In the genomic region with DNA sequence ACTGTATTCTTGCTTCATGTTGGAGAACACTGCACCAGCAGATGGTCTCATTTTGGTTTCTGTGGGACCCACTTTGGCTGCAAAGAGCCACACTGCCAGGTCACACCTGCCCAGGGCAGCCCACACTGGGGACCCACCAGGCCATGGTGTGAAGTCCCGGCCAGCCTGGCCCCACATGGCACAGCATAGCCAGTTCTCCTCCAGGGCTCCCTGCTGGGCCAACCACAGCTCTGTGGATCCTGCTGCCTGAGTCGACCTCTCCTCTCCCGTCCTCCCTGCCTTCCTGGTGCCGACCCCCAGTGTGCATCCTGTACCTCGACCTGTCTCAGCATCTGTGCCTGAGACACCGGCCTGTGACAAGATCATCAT, we compare ENCODE assay signal across 28 cellular contexts. TPM values are rescaled to one million over a fixed set of nuclear protein-coding genes. Genes with fewer than 3 reads are reported as not detected.
DNase-seq lines count a peak whose midpoint lies in the region; ATAC-seq, FAIRE-seq and TF ChIP-seq lines count a peak whose summit lies in the region.
"Had no signal": no experiment of that assay in that cellular context is flagged by ENCODE, and none has a peak within 500 bp of the region (broad histone marks: within the 10 kb centered on the region; RNA-seq: fewer than 3 reads in every experiment).

No MANE protein-coding gene starts in this region.

- H2AFZ ChIP-seq in astrocyte (ENCODE audit: low read depth, low read length) (no peak overlapping the region), osteoblast (ENCODE audit: low read length) (no peak overlapping the region)

- H3K27me3 ChIP-seq in CD4-positive, alpha-beta T cell (ENCODE audit: control insufficient read depth, insufficient read depth, low read length): no peaks in the 10 kb centered on the region
- H3K27me3 ChIP-seq in astrocyte (ENCODE audit: insufficient read depth, low read length) (no peaks in the 10 kb centered on the region), osteoblast (ENCODE audit: insufficient read depth, low read length) (no peaks in the 10 kb centered on the region)
- H3K27me3 ChIP-seq: esophagus muscularis mucosa, gastrocnemius medialis, MG63, transverse colon had no signal

- H3K27me3 Mint-ChIP-seq in T-helper 1 cell treated with Interleukin-12 subunit alpha and Interleukin-12 subunit beta and Interleukin-4 antibody, amounts not matched to agents 30 μg/mL and 1 μg/mL, for 36 hours (ENCODE audit: low read depth): no peaks in the 10 kb centered on the region
- H3K27me3 Mint-ChIP-seq in CD4-positive, alpha-beta T cell: no peaks in the 10 kb centered on the region
- no peaks in the 10 kb centered on the region for H3K27me3 Mint-ChIP-seq in astrocyte (ENCODE audit: low read depth, unreplicated experiment)
- H3K27me3 Mint-ChIP-seq: activated CD4-positive, alpha-beta T cell treated with anti-CD3 and anti-CD28 coated beads, Interleukin-2, amount 10 ng/mL, durations not matched to agents 7 days and 5 days; B cell; naive B cell; progenitor cell of endocrine pancreas; stimulated activated naive CD8-positive, alpha-beta T cell treated with anti-CD3 and anti-CD28 coated beads, Interleukin-15, Interleukin-2, amounts not matched to agents 100 ng/mL and 50 ng/mL, for 24 hours had no signal

- no peak for DNase-seq in T-helper 1 cell
- DNase-seq in CD4-positive, alpha-beta T cell: no peak
- DNase-seq in astrocyte (ENCODE audit: low read depth): no peak
- DNase-seq in osteoblast (ENCODE audit: insufficient read length, low spot score, missing footprints): peak; percentile 72
- DNase-seq in DMS79 (lab: John Stamatoyannopoulos, UW): no peak
- DNase-seq in cortex of kidney (lab: John Stamatoyannopoulos, UW): no peak
- DNase-seq: activated CD4-positive, alpha-beta T cell treated with anti-CD3 and anti-CD28 coated beads, Interleukin-2, amount 10 ng/mL, durations not matched to agents 7 days and 5 days; COR-L47; effector memory CD4-positive, alpha-beta T cell; gastrocnemius medialis; kidney glomerular epithelial cell; MG63; naive B cell; NCI-H1436 treated with DMSO at 0.1 percent for 48 hours; NCI-H524 treated with DMSO at 0.1 percent for 48 hours; stimulated activated CD4-positive, alpha-beta T cell treated with anti-CD3 and anti-CD28 coated beads, Interleukin-2, amount 100 ng/mL, for 24 hours; transverse colon had no signal

- H3K79me2 ChIP-seq in astrocyte (ENCODE audit: insufficient read depth, low read length) (peaks cover 63% of the 10 kb centered on the region), osteoblast (ENCODE audit: insufficient read depth, low read length) (peaks cover 57% of the 10 kb centered on the region)

- H3K36me3 ChIP-seq in astrocyte (ENCODE audit: insufficient read depth, low read length) (peaks cover 14% of the 10 kb centered on the region), osteoblast (ENCODE audit: insufficient read depth, low read length) (peaks cover 28% of the 10 kb centered on the region)

- H3K27ac ChIP-seq in CD4-positive, alpha-beta T cell (ENCODE audit: low read depth, low read length): no peak overlapping the region
- no peak overlapping the region for H3K27ac ChIP-seq in astrocyte (ENCODE audit: low read depth, low read length)
- H3K27ac ChIP-seq in osteoblast (ENCODE audit: low read depth, low read length): no peak overlapping the region
- H3K27ac ChIP-seq: 22Rv1, esophagus muscularis mucosa, gastrocnemius medialis, transverse colon had no signal

- ATAC-seq in CD4-positive, alpha-beta T cell (ENCODE audit: poor library complexity): no peak
- ATAC-seq in GM18517 (IDR thresholded peaks at IDR 0.05; ENCODE audit: unreplicated experiment): no peak
- ATAC-seq: activated naive CD4-positive, alpha-beta T cell treated with anti-CD3 and anti-CD28 coated beads, Interleukin-2, amount 50 U/mL, for 72 hours; gastrocnemius medialis; SK-N-SH treated with all-trans-retinoic acid at 6 μM for 48 hours had no signal

- no peak overlapping the region for H3K4me2 ChIP-seq in astrocyte (ENCODE audit: low read length)
- H3K4me2 ChIP-seq in osteoblast (ENCODE audit: insufficient read depth, low read length): no peak overlapping the region

- CTCF ChIA-PET in CD4-positive, alpha-beta T cell (lab: Charles Lee): no interaction called here

- intact Hi-C loops in CD4-positive, alpha-beta T cell (cut with DNase I, micrococcal nuclease): loop anchor here (5.0 to 10.0 kb wide), 4 partner anchors 253 to 358 kb away; a partner anchor contains a TSS

- peak overlapping the region; percentile 26 for H3K27ac Mint-ChIP-seq in T-helper 1 cell treated with Interleukin-12 subunit alpha and Interleukin-12 subunit beta and Interleukin-4 antibody, amounts not matched to agents 30 μg/mL and 1 μg/mL, for 36 hours
- no peak overlapping the region for H3K27ac Mint-ChIP-seq in CD4-positive, alpha-beta T cell
- H3K27ac Mint-ChIP-seq in astrocyte (ENCODE audit: unreplicated experiment): peak overlapping the region; percentile 22
- H3K27ac Mint-ChIP-seq: activated CD4-positive, alpha-beta T cell treated with anti-CD3 and anti-CD28 coated beads, Interleukin-2, amount 10 ng/mL, durations not matched to agents 7 days and 5 days; B cell; progenitor cell of endocrine pancreas; stimulated activated naive CD8-positive, alpha-beta T cell treated with anti-CD3 and anti-CD28 coated beads, Interleukin-15, Interleukin-2, amounts not matched to agents 100 ng/mL and 50 ng/mL, for 24 hours had no signal

- H3K4me3 ChIP-seq in astrocyte (ENCODE audit: insufficient read depth, low read depth, low read length) (no peak overlapping the region), osteoblast (ENCODE audit: insufficient read depth, low read length) (no peak overlapping the region)
- H3K4me3 ChIP-seq: esophagus muscularis mucosa, gastrocnemius medialis, MG63, transverse colon had no signal

- peaks cover 18% of the 10 kb centered on the region for H3K4me1 Mint-ChIP-seq in T-helper 1 cell treated with Interleukin-12 subunit alpha and Interleukin-12 subunit beta and Interleukin-4 antibody, amounts not matched to agents 30 μg/mL and 1 μg/mL, for 36 hours (ENCODE audit: low read depth)
- peaks cover 26% of the 10 kb centered on the region for H3K4me1 Mint-ChIP-seq in CD4-positive, alpha-beta T cell (ENCODE audit: low read depth)
- H3K4me1 Mint-ChIP-seq in astrocyte (ENCODE audit: low read depth, unreplicated experiment): peaks cover 9% of the 10 kb centered on the region

- peaks cover 24% of the 10 kb centered on the region for H3K36me3 Mint-ChIP-seq in T-helper 1 cell treated with Interleukin-12 subunit alpha and Interleukin-12 subunit beta and Interleukin-4 antibody, amounts not matched to agents 30 μg/mL and 1 μg/mL, for 36 hours (ENCODE audit: low read depth)
- peaks cover 37% of the 10 kb centered on the region for H3K36me3 Mint-ChIP-seq in CD4-positive, alpha-beta T cell (ENCODE audit: low read depth)
- H3K36me3 Mint-ChIP-seq in astrocyte (ENCODE audit: low read depth, unreplicated experiment): peaks cover 12% of the 10 kb centered on the region

- H4K20me1 ChIP-seq in astrocyte (ENCODE audit: insufficient read depth, low read length) (peaks cover 30% of the 10 kb centered on the region), osteoblast (ENCODE audit: insufficient read depth, low read length) (peaks cover 8% of the 10 kb centered on the region)

- H3K9ac ChIP-seq in astrocyte (ENCODE audit: low read length): no peak overlapping the region

- POLR2A ChIA-PET in CD4-positive, alpha-beta T cell (lab: Charles Lee): interaction anchor here (5.0 kb wide), 1 partner anchor 34 kb away, joined by 168 read pairs; a partner anchor contains a TSS

- no peak for TF ChIP-seq CTCF in CD4-positive, alpha-beta T cell (IDR thresholded peaks at IDR 0.05)
- TF ChIP-seq CTCF in astrocyte (IDR thresholded peaks at IDR 0.05; ENCODE audit: insufficient read depth, low read depth, low read length) (no peak), osteoblast (IDR thresholded peaks at IDR 0.05; ENCODE audit: extremely low read depth, low read depth, low read length) (no peak)

- H3K9me3 Mint-ChIP-seq in T-helper 1 cell treated with Interleukin-12 subunit alpha and Interleukin-12 subunit beta and Interleukin-4 antibody, amounts not matched to agents 30 μg/mL and 1 μg/mL, for 36 hours: no peaks in the 10 kb centered on the region
- H3K9me3 Mint-ChIP-seq in CD4-positive, alpha-beta T cell: no peaks in the 10 kb centered on the region
- no peaks in the 10 kb centered on the region for H3K9me3 Mint-ChIP-seq in astrocyte (ENCODE audit: unreplicated experiment)
- H3K9me3 Mint-ChIP-seq: activated CD4-positive, alpha-beta T cell treated with anti-CD3 and anti-CD28 coated beads, Interleukin-2, amount 10 ng/mL, durations not matched to agents 7 days and 5 days; activated naive CD4-positive, alpha-beta T cell treated with anti-CD3 and anti-CD28 coated beads, Interleukin-2, amount 50 U/mL, for 72 hours; naive B cell; stimulated activated naive CD8-positive, alpha-beta T cell treated with anti-CD3 and anti-CD28 coated beads, Interleukin-15, Interleukin-2, amounts not matched to agents 100 ng/mL and 50 ng/mL, for 24 hours had no signal

- H3K4me3 Mint-ChIP-seq in T-helper 1 cell treated with Interleukin-12 subunit alpha and Interleukin-12 subunit beta and Interleukin-4 antibody, amounts not matched to agents 30 μg/mL and 1 μg/mL, for 36 hours: no peak overlapping the region
- peak overlapping the region; percentile 43 for H3K4me3 Mint-ChIP-seq in CD4-positive, alpha-beta T cell
- no peak overlapping the region for H3K4me3 Mint-ChIP-seq in astrocyte (ENCODE audit: unreplicated experiment)
- H3K4me3 Mint-ChIP-seq: stimulated activated naive CD8-positive, alpha-beta T cell treated with anti-CD3 and anti-CD28 coated beads, Interleukin-15, Interleukin-2, amounts not matched to agents 100 ng/mL and 50 ng/mL, for 24 hours had no signal

- H3K4me1 ChIP-seq in astrocyte (ENCODE audit: insufficient read depth, low read length) (peaks cover 20% of the 10 kb centered on the region), osteoblast (ENCODE audit: insufficient read depth, low read length) (peaks cover 19% of the 10 kb centered on the region)

- FAIRE-seq in astrocyte (lab: Jason Lieb, UNC): no peak
- FAIRE-seq: TTC549 had no signal

- H3K9me3 ChIP-seq in CD4-positive, alpha-beta T cell (ENCODE audit: control insufficient read depth, low read length): no peaks in the 10 kb centered on the region
- no peaks in the 10 kb centered on the region for H3K9me3 ChIP-seq in astrocyte (ENCODE audit: insufficient read depth, low read depth, low read length)
- H3K9me3 ChIP-seq in osteoblast (ENCODE audit: low read depth, low read length): no peaks in the 10 kb centered on the region
- H3K9me3 ChIP-seq: esophagus muscularis mucosa, gastrocnemius medialis, MG63, transverse colon had no signal

RNA-seq across cellular contexts. Expression of a gene that starts 3.0 kb away (rescaled TPM):
- total RNA-seq in CD4-positive, alpha-beta T cell: 10 to 100 TPM; 34.5 to 35.7 TPM
- total RNA-seq in astrocyte: 30.0 and 32.5 TPM in 2 replicates
- total RNA-seq in osteoblast: 21.7 and 23.0 TPM in 2 replicates

RNA-seq across cellular contexts. Expression of a gene that starts 3.1 kb away (rescaled TPM):
- 10 to 100 TPM; 28.2 to 33.4 TPM for total RNA-seq in CD4-positive, alpha-beta T cell
- total RNA-seq in astrocyte (24.8 and 25.5 TPM in 2 replicates), osteoblast (15.6 and 18.8 TPM in 2 replicates)

RNA-seq across cellular contexts. Expression of a gene that starts 8.3 kb away (rescaled TPM):
- 1 to 10 TPM; 2.5 to 2.6 TPM for total RNA-seq in CD4-positive, alpha-beta T cell
- 2.0 and 2.8 TPM in 2 replicates for total RNA-seq in astrocyte
- 2.1 and 2.9 TPM in 2 replicates for total RNA-seq in osteoblast
- total RNA-seq: activated naive CD4-positive, alpha-beta T cell treated with anti-CD3 and anti-CD28 coated beads, Interleukin-2, amount 50 U/mL, for 72 hours; B cell; progenitor cell of endocrine pancreas; skeletal muscle tissue had no signal

RNA-seq across cellular contexts. Expression of a gene that starts 31.7 kb away (rescaled TPM):
- total RNA-seq in CD4-positive, alpha-beta T cell: 100 to 1,000 TPM; 149 to 165 TPM
- total RNA-seq in astrocyte: 7.6 TPM in 2 replicates
- 1.8 and 2.9 TPM in 2 replicates for total RNA-seq in osteoblast

RNA-seq across cellular contexts. Expression of a gene that starts 34.8 kb away (rescaled TPM):
- 100 to 1,000 TPM; 123 to 125 TPM for total RNA-seq in CD4-positive, alpha-beta T cell
- total RNA-seq in astrocyte (65.6 and 68.3 TPM in 2 replicates), osteoblast (27.5 and 29.5 TPM in 2 replicates)
